32 cellular contexts compared by ENCODE assay signal in the genomic region with DNA sequence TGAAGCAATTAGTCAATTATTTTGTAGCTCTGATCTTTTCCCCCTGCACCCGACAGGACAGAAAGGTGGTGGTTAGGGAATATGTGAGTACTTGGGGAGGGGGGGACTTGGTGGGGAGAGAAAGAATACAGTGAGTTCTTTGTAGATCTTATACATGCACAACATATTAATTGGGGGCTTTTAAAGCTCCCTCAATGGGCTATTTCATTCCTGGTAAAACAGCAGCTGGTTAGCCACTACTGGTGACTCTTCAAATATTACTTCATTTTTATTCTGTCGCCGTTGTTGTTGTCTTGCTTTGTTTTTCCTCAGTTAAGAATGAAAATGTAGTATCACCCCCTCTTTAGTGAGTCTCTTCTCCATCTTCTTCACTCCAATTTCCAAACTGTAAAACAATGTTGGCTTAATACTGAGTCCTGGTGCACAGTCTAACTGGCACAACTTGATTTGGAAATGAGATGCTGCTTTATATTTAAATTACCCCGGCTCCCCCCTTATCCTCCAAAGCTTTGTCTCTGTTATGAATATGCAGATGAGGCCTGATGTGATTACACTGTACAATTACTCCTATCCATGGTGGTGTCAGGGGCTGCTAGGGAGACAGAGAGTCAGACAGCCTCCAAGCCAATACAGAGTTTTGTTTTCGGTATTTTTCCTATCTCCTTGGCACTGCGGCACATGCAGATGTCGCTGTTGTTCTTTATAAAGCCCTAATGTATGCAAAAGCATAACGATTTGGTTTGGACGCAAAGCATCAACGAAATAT.
DNase-seq lines count a peak whose midpoint lies in the region; ATAC-seq and TF ChIP-seq lines count a peak whose summit lies in the region.
"Had no signal": no experiment of that assay in that cellular context is flagged by ENCODE, and none has a peak within 500 bp of the region (broad histone marks: within the 10 kb centered on the region; RNA-seq: fewer than 3 reads in every experiment).

No MANE protein-coding gene starts in this region.

- H3K9me3 ChIP-seq in thyroid gland: no peaks in the 10 kb centered on the region
- no peaks in the 10 kb centered on the region for H3K9me3 ChIP-seq in right cardiac atrium (ENCODE audit: control insufficient read depth, low read length)
- H3K9me3 ChIP-seq: colonic mucosa, neutrophil had no signal

- TF ChIP-seq POLR2A in thyroid gland (IDR thresholded peaks at IDR 0.05): no peak

- peak; percentile 6 for DNase-seq in DMS 273 (lab: John Stamatoyannopoulos, UW; ENCODE audit: unreplicated experiment)
- DNase-seq in DMS 273 treated with DMSO at 0.1 percent for 48 hours (lab: John Stamatoyannopoulos, UW): no peak
- DNase-seq in astrocyte of the hippocampus (ENCODE audit: low read depth, low spot score): peak; percentile 58
- DNase-seq in substantia nigra (lab: John Stamatoyannopoulos, UW): peak in 43 of 49 donors; percentile 13 to 90 (median 61)
- DNase-seq in omental fat pad (ENCODE audit: low spot score): no peak
- no peak for DNase-seq in thyroid gland
- no peak for DNase-seq in right cardiac atrium
- DNase-seq: activated CD4-positive, alpha-beta T cell treated with anti-CD3 and anti-CD28 coated beads, Interleukin-2, amount 10 ng/mL, durations not matched to agents 7 days and 5 days; activated gamma-delta T cell; activated naive CD8-positive, alpha-beta T cell treated with anti-CD3 and anti-CD28 coated beads, Interleukin-2, amount 10 ng/mL, durations not matched to agents 7 days and 5 days; activated T-cell treated with anti-CD3 and anti-CD28 coated beads, Interleukin-2, amount 50 U/mL, for 24 hours; CD4-positive, CD25-positive, alpha-beta regulatory T cell; colonic mucosa; effector memory CD4-positive, alpha-beta T cell; erythroblast; IMR-90; left cardiac atrium; mammary epithelial cell; NCI-H1105 treated with DMSO at 0.1 percent for 48 hours; NCI-H2029 treated with DMSO at 0.1 percent for 48 hours; NCI-H446; NK-92 treated with Interleukin-12 subunit alpha and Interleukin-12 subunit beta, amount 100 ng/mL, for 24 hours; SHP77; SW 1271; T1000; WERI-Rb-1 had no signal

- H3K4me3 ChIP-seq in thyroid gland (replicated peaks in 1 of 3) (no peak overlapping the region), right cardiac atrium (ENCODE audit: low read length) (no peak overlapping the region)
- H3K4me3 ChIP-seq: breast epithelium, colonic mucosa, skin epidermis, tibial nerve had no signal

- H3K36me3 ChIP-seq in thyroid gland: no peaks in the 10 kb centered on the region
- H3K36me3 ChIP-seq: breast epithelium, colonic mucosa, neutrophil, tibial nerve, WERI-Rb-1 had no signal

- intact Hi-C loops in thyroid gland (cut with DNase I) (no loop called here), right cardiac atrium (cut with DNase I) (no loop called here)

- no peaks in the 10 kb centered on the region for H3K27me3 ChIP-seq in layer of hippocampus (ENCODE audit: control insufficient read depth, insufficient read depth, low read length)
- no peaks in the 10 kb centered on the region for H3K27me3 ChIP-seq in thyroid gland
- no peaks in the 10 kb centered on the region for H3K27me3 ChIP-seq in right cardiac atrium (ENCODE audit: control insufficient read depth, insufficient read depth)
- H3K27me3 ChIP-seq: breast epithelium, colonic mucosa, neutrophil, tibial nerve had no signal

- H3K4me1 ChIP-seq in thyroid gland (no peaks in the 10 kb centered on the region), right cardiac atrium (ENCODE audit: control insufficient read depth, insufficient read depth, low read length) (no peaks in the 10 kb centered on the region)
- H3K4me1 ChIP-seq: breast epithelium, colonic mucosa, tibial nerve had no signal

- TF ChIP-seq CTCF in omental fat pad (IDR thresholded peaks at IDR 0.05): no peak
- TF ChIP-seq CTCF in thyroid gland (IDR thresholded peaks at IDR 0.05): no peak

- ATAC-seq in omental fat pad (ENCODE audit: low FRiP score) (no peak), right cardiac atrium (no peak)
- ATAC-seq: left cardiac atrium had no signal

- H3K27ac ChIP-seq in layer of hippocampus (ENCODE audit: low read depth, low read length): peak overlapping the region; percentile 97
- H3K27ac ChIP-seq in substantia nigra (ENCODE audit: low read depth, low read length, poor library complexity, severe bottlenecking): peak overlapping the region; percentile 98
- H3K27ac ChIP-seq in thyroid gland: no peak overlapping the region
- no peak overlapping the region for H3K27ac ChIP-seq in right cardiac atrium (ENCODE audit: low read length)
- H3K27ac ChIP-seq: 22Rv1, breast epithelium, colonic mucosa, neutrophil, skin epidermis, tibial nerve, WERI-Rb-1 had no signal

- WGBS in thyroid gland, 2 donors: 91 to 93% methylated on average over 10 of the region's 10 CpGs
- 87% methylated on average over 10 of the region's 10 CpGs for WGBS in right cardiac atrium

Comparison
In these comparisons a context has a peak if more than half of its experiments do, and no peak if none do; other contexts are left out.
1. DNase-seq: peak in DMS 273 (single experiment), astrocyte of the hippocampus (single experiment) and substantia nigra (43 of 49); none in DMS 273 treated with DMSO at 0.1 percent for 48 hours (single experiment), omental fat pad (single experiment), thyroid gland (0 of 2) and right cardiac atrium (0 of 3).
2. H3K27ac ChIP-seq: peak in layer of hippocampus (single experiment) and substantia nigra (single experiment); none in thyroid gland (0 of 3) and right cardiac atrium (single experiment).